8 cellular contexts compared by ENCODE assay signal in genomic region chr14:58638231-58639205, GRCh38. TPM values are rescaled to one million over a fixed set of nuclear protein-coding genes. Genes with fewer than 3 reads are reported as not detected.
DNase-seq lines count a peak whose midpoint lies in the region; ATAC-seq, FAIRE-seq and TF ChIP-seq lines count a peak whose summit lies in the region.

No MANE protein-coding gene starts in this region.

- peaks cover 47% of the 10 kb centered on the region for H3K4me1 Mint-ChIP-seq in neural progenitor cell

- H3K27me3 Mint-ChIP-seq in neural progenitor cell (ENCODE audit: insufficient read depth, low read depth) = peaks cover 8% of the 10 kb centered on the region

- peaks cover 65% of the 10 kb centered on the region for H3K27me3 ChIP-seq in neural progenitor cell

- peak overlapping the region; percentile 99 for H3K4me2 ChIP-seq in neural progenitor cell

- H3K27ac Mint-ChIP-seq in neural progenitor cell = peak overlapping the region; percentile 26

- peak overlapping the region; percentile 93 for H2AFZ ChIP-seq in neural progenitor cell (replicated peaks)

- peak; percentile 33 for ATAC-seq in GM21390 (IDR thresholded peaks at IDR 0.05; ENCODE audit: unreplicated experiment)

- H3F3A ChIP-seq in neural progenitor cell (ENCODE audit: low read depth) = peaks cover 37% of the 10 kb centered on the region

- H3K9me3 ChIP-seq in ES-I3 (ENCODE audit: control insufficient read depth, insufficient read depth, low read length) = no peaks in the 10 kb centered on the region
- H3K9me3 ChIP-seq in neural progenitor cell (ENCODE audit: low read depth) = no peaks in the 10 kb centered on the region

- H3K27ac ChIP-seq in neural progenitor cell = no peak overlapping the region

- no peaks in the 10 kb centered on the region for H3K79me2 ChIP-seq in neural progenitor cell (ENCODE audit: low read depth)

- TF ChIP-seq CTCF in fibroblast of villous mesenchyme (IDR thresholded peaks at IDR 0.05; ENCODE audit: insufficient read depth, low read depth, low read length) = no peak
- no peak for TF ChIP-seq CTCF in neural progenitor cell (IDR thresholded peaks at IDR 0.05)

- no peak for FAIRE-seq in HTR-8/SVneo (lab: Jason Lieb, UNC)

- H3K9ac ChIP-seq in ES-I3 (ENCODE audit: low read depth, low read length) = peak overlapping the region; percentile 69
- no peak overlapping the region for H3K9ac ChIP-seq in neural progenitor cell

- H3K4me3 ChIP-seq in fibroblast of villous mesenchyme (ENCODE audit: low read depth, low read length) (peak overlapping the region; percentile 72), neural progenitor cell (peak overlapping the region; percentile 76)

- DNase-seq in HTR-8/SVneo (ENCODE audit: insufficient read length, low spot score) (peak; percentile 59), fibroblast of villous mesenchyme (ENCODE audit: low read depth) (peak; percentile 44), neural progenitor cell (ENCODE audit: low spot score) (peak; percentile 70), NCI-H774 (lab: John Stamatoyannopoulos, UW) (no peak), MV-4-11 (lab: John Stamatoyannopoulos, UW) (no peak)
- DNase-seq in activated CD8-positive, alpha-beta memory T cell treated with anti-CD3 and anti-CD28 coated beads, Interleukin-2, amount 50 U/mL, for 48 hours = peak; percentile 66

- peak overlapping the region; percentile 92 for H3K4me3 Mint-ChIP-seq in neural progenitor cell

- H4K20me1 ChIP-seq in neural progenitor cell (ENCODE audit: low read depth) = no peaks in the 10 kb centered on the region

- peaks cover 33% of the 10 kb centered on the region for H3K4me1 ChIP-seq in ES-I3 (ENCODE audit: insufficient read depth, low read length)
- H3K4me1 ChIP-seq in neural progenitor cell = peaks cover 35% of the 10 kb centered on the region

- peaks cover 6% of the 10 kb centered on the region for H3K36me3 ChIP-seq in ES-I3 (ENCODE audit: insufficient read depth, low read length)
- H3K36me3 ChIP-seq in neural progenitor cell = no peaks in the 10 kb centered on the region

- H3K9me3 Mint-ChIP-seq in neural progenitor cell = no peaks in the 10 kb centered on the region

- peaks cover 5% of the 10 kb centered on the region for H3K36me3 Mint-ChIP-seq in neural progenitor cell

RNA-seq across cellular contexts. Expression of gene DACT1, which starts 0.8 kb away (rescaled TPM):
- total RNA-seq in fibroblast of villous mesenchyme = 6.9 and 35.8 TPM in 2 replicates
- 3.3 and 3.4 TPM in 2 replicates for total RNA-seq in neural progenitor cell (ENCODE audit: low replicate concordance)

Comparison
In these comparisons a context has a peak if more than half of its experiments do, and no peak if none do; other contexts are left out.
1. DNase-seq: peak in HTR-8/SVneo (single experiment), activated CD8-positive, alpha-beta memory T cell treated with anti-CD3 and anti-CD28 coated beads, Interleukin-2, amount 50 U/mL, for 48 hours (single experiment), fibroblast of villous mesenchyme (single experiment) and neural progenitor cell (single experiment); none in NCI-H774 (single experiment) and MV-4-11 (single experiment).